Comparison of ENCODE assay signal across 1 cellular context in genomic region chr1:39063775-39064174, GRCh38.
TF ChIP-seq lines count a peak whose summit lies in the region.

No MANE protein-coding gene starts in this region.

TF ChIP-seq in HepG2, 621 proteins besides CTCF, POLR2A, EP300 and RAD21 (continued from another document):
- TF ChIP-seq RERE (CRISPR knock-in tag; IDR thresholded peaks at IDR 0.05; ENCODE audit: low read depth) (no peak), ONECUT2 (CRISPR knock-in tag; IDR thresholded peaks at IDR 0.05) (no peak), ZNF441 (CRISPR knock-in tag; IDR thresholded peaks at IDR 0.05; ENCODE audit: borderline replicate concordance) (no peak)
